15 cellular contexts compared by ENCODE assay signal in genomic region chr1:214645712-214646111, GRCh38. TPM values are rescaled to one million over a fixed set of nuclear protein-coding genes. Genes with fewer than 3 reads are reported as not detected.
DNase-seq lines count a peak whose midpoint lies in the region; ATAC-seq and TF ChIP-seq lines count a peak whose summit lies in the region.
"Had no signal": no experiment of that assay in that cellular context is flagged by ENCODE, and none has a peak within 500 bp of the region (broad histone marks: within the 10 kb centered on the region; RNA-seq: fewer than 3 reads in every experiment).

No MANE protein-coding gene starts in this region.

- peaks cover 54% of the 10 kb centered on the region for H3K36me3 ChIP-seq in PC-9 (ENCODE audit: low read depth)
- H3K36me3 ChIP-seq in naive thymus-derived CD4-positive, alpha-beta T cell (ENCODE audit: control insufficient read depth in 2 of 3, insufficient read depth in 3 of 3, low read length in 3 of 3), result no peaks in the 10 kb centered on the region

- no peaks in the 10 kb centered on the region for H4K20me1 ChIP-seq in H9 (ENCODE audit: control insufficient read depth, insufficient read depth, insufficient read length)
- no peaks in the 10 kb centered on the region for H4K20me1 ChIP-seq in PC-9 (ENCODE audit: insufficient read depth)

- H3K27ac ChIP-seq in H9 (ENCODE audit: insufficient read length, low read depth, low read length) (no peak overlapping the region), PC-9 (no peak overlapping the region)
- H3K27ac ChIP-seq in naive thymus-derived CD4-positive, alpha-beta T cell (ENCODE audit: low read depth, low read length), result no peak overlapping the region
- H3K27ac ChIP-seq: A549, C4-2B had no signal

- H3K4me1 Mint-ChIP-seq in activated T-cell treated with anti-CD3 and anti-CD28 coated beads, Interleukin-2, amount 50 U/mL, for 72 hours (ENCODE audit: low read depth), result no peaks in the 10 kb centered on the region
- no peaks in the 10 kb centered on the region for H3K4me1 Mint-ChIP-seq in H9
- peaks cover 0 to 42% (median 19%) of the 10 kb centered on the region in 7 donors for H3K4me1 Mint-ChIP-seq in naive thymus-derived CD4-positive, alpha-beta T cell

- H2BK120ac ChIP-seq in H9 (ENCODE audit: low read depth, low read length, poor library complexity, severe bottlenecking), result no peak overlapping the region

- no peak for DNase-seq in activated T-cell treated with anti-CD3 and anti-CD28 coated beads, Interleukin-2, amount 50 U/mL, for 72 hours
- no peak for DNase-seq in activated T-cell treated with anti-CD3 and anti-CD28 coated beads for 4 hours
- no peak for DNase-seq in H9
- no peak for DNase-seq in PC-9
- DNase-seq in naive thymus-derived CD4-positive, alpha-beta T cell, result no peak
- no peak for DNase-seq in NCI-H187 (lab: John Stamatoyannopoulos, UW)
- DNase-seq: BE2C; Caco-2; CD8-positive, alpha-beta memory T cell; DND-41; GDM1; IMR-90 had no signal

- no peaks in the 10 kb centered on the region for H3K79me1 ChIP-seq in H9 (ENCODE audit: insufficient read depth, low read depth, low read length, poor library complexity, severe bottlenecking)

- BruUV-seq in PC-9 (replicated peaks; lab: Mats Ljungman, UMichigan), result TSS peak; percentile 14

- no CpG with 5 or more reads among the region's 10 CpGs for WGBS in H9 (ENCODE audit: extremely low coverage, insufficient read length, low lambda C conversion rate)

- no peak overlapping the region for H4K5ac ChIP-seq in H9 (ENCODE audit: insufficient read length, low read depth, low read length)

- no peak overlapping the region for H4K8ac ChIP-seq in H9 (replicated peaks; ENCODE audit: insufficient read length, low read depth, low read length)

- H3K4ac ChIP-seq in H9 (ENCODE audit: low read depth, low read length), result no peak overlapping the region

- no peak overlapping the region for H2BK12ac ChIP-seq in H9 (ENCODE audit: insufficient read length, low read depth, low read length)

- H3K36me3 Mint-ChIP-seq in activated T-cell treated with anti-CD3 and anti-CD28 coated beads, Interleukin-2, amount 50 U/mL, for 72 hours (ENCODE audit: insufficient read depth in 2 of 2), result peaks cover 19 to 54% of the 10 kb centered on the region in 2 donors
- peaks cover 37 to 70% (median 68%) of the 10 kb centered on the region in 3 experiments for H3K36me3 Mint-ChIP-seq in H9 (ENCODE audit: insufficient read depth in 1 of 3, low read depth in 3 of 3)
- peaks cover 23 to 46% (median 41%) of the 10 kb centered on the region in 5 donors for H3K36me3 Mint-ChIP-seq in naive thymus-derived CD4-positive, alpha-beta T cell
- H3K36me3 Mint-ChIP-seq: CD8-positive, alpha-beta memory T cell had no signal

- no peak overlapping the region for H3K14ac ChIP-seq in H9 (ENCODE audit: insufficient read depth, low read length)

- H2BK15ac ChIP-seq in H9 (ENCODE audit: low read depth, low read length), result no peak overlapping the region

- CTCF ChIA-PET in PC-9 (lab: Charles Lee), result no interaction called here
- CTCF ChIA-PET in naive thymus-derived CD4-positive, alpha-beta T cell (lab: Charles Lee), result interaction anchor here (0.7 to 1.4 kb wide), 4 partner anchors 8 to 18 kb away, joined by 3 to 4 read pairs (median 4); no protein-coding TSS in a partner anchor

- H3K4me2 ChIP-seq in H9 (ENCODE audit: insufficient read depth, insufficient read length, low read length) (no peak overlapping the region), PC-9 (no peak overlapping the region)
- H3K4me2 ChIP-seq: A549 had no signal

- intact Hi-C loops in PC-9 (cut with micrococcal nuclease; ENCODE audit: unreplicated experiment), result no loop called here
- intact Hi-C loops in naive thymus-derived CD4-positive, alpha-beta T cell (cut with micrococcal nuclease), result loop anchor here in 1 of 2 donors (2.0 kb wide), 1 partner anchor 17 kb away; no protein-coding TSS in a partner anchor

- no peak overlapping the region for H3K18ac ChIP-seq in H9 (ENCODE audit: insufficient read length, low read depth, low read length)

- TF ChIP-seq CTCF in H9 (conservative IDR thresholded peaks at IDR 0.05) (no peak), PC-9 (conservative IDR thresholded peaks at IDR 0.05) (no peak)

- ATAC-seq in activated T-cell treated with anti-CD3 and anti-CD28 coated beads, Interleukin-2, amount 50 U/mL, for 72 hours (replicated peaks in 1 of 2), result no peak
- no peak for ATAC-seq in naive thymus-derived CD4-positive, alpha-beta T cell
- ATAC-seq in GM21360 (IDR thresholded peaks at IDR 0.05; ENCODE audit: unreplicated experiment), result no peak
- ATAC-seq: A549 had no signal

- no peak overlapping the region for H3K23ac ChIP-seq in H9 (ENCODE audit: insufficient read length, low read depth, low read length)

- no peaks in the 10 kb centered on the region for H3K27me3 ChIP-seq in H9 (ENCODE audit: insufficient read depth, low read length)
- no peaks in the 10 kb centered on the region for H3K27me3 ChIP-seq in PC-9 (ENCODE audit: insufficient read depth, low read depth)
- no peaks in the 10 kb centered on the region for H3K27me3 ChIP-seq in naive thymus-derived CD4-positive, alpha-beta T cell (ENCODE audit: control insufficient read depth in 2 of 2, insufficient read depth in 2 of 2, low read length in 2 of 2)
- H3K27me3 ChIP-seq: BE2C had no signal

- no peak overlapping the region for H3K56ac ChIP-seq in H9 (ENCODE audit: insufficient read length, low read depth, low read length)

- H3K9me3 Mint-ChIP-seq in activated T-cell treated with anti-CD3 and anti-CD28 coated beads, Interleukin-2, amount 50 U/mL, for 72 hours, result peaks cover 0 to 2% of the 10 kb centered on the region in 2 donors
- no peaks in the 10 kb centered on the region for H3K9me3 Mint-ChIP-seq in H9
- peaks cover 0 to 66% (median 19%) of the 10 kb centered on the region in 11 donors for H3K9me3 Mint-ChIP-seq in naive thymus-derived CD4-positive, alpha-beta T cell
- H3K9me3 Mint-ChIP-seq: CD8-positive, alpha-beta memory T cell had no signal

- H3K9me2 ChIP-seq in PC-9 (ENCODE audit: insufficient read depth), result no peaks in the 10 kb centered on the region

- H4K91ac ChIP-seq in H9 (ENCODE audit: insufficient read length, low read depth, low read length), result no peak overlapping the region

- no peaks in the 10 kb centered on the region for H3K4me1 ChIP-seq in H9 (ENCODE audit: insufficient read depth, low read length)
- no peaks in the 10 kb centered on the region for H3K4me1 ChIP-seq in PC-9 (replicated peaks; ENCODE audit: insufficient read depth)
- H3K4me1 ChIP-seq in naive thymus-derived CD4-positive, alpha-beta T cell (ENCODE audit: control insufficient read depth in 2 of 2, insufficient read depth in 2 of 2, low read length in 2 of 2), result peaks cover 0 to 22% of the 10 kb centered on the region in 2 donors
- H3K4me1 ChIP-seq: A549, BE2C, Caco-2 had no signal

- peak overlapping the region in 1 of 2 donors; percentile 3 for H3K4me3 Mint-ChIP-seq in activated T-cell treated with anti-CD3 and anti-CD28 coated beads, Interleukin-2, amount 50 U/mL, for 72 hours
- H3K4me3 Mint-ChIP-seq in H9, result no peak overlapping the region
- H3K4me3 Mint-ChIP-seq in naive thymus-derived CD4-positive, alpha-beta T cell, result peak overlapping the region in 8 of 10 donors; percentile 18 to 76 (median 50)
- H3K4me3 Mint-ChIP-seq: CD8-positive, alpha-beta memory T cell had no signal

- POLR2A ChIA-PET in PC-9 (lab: Charles Lee; ENCODE audit: unreplicated experiment), result interaction anchor here (0.7 kb wide), 1 partner anchor 41 kb away, joined by 5 read pairs; no protein-coding TSS in a partner anchor
- POLR2A ChIA-PET in naive thymus-derived CD4-positive, alpha-beta T cell (lab: Charles Lee), result no interaction called here

- H3K9me3 ChIP-seq in H9 (ENCODE audit: control insufficient read depth, low read depth, low read length) (no peaks in the 10 kb centered on the region), PC-9 (ENCODE audit: insufficient read depth, low read depth) (no peaks in the 10 kb centered on the region)
- peaks cover 0 to 13% (median 0%) of the 10 kb centered on the region in 3 experiments for H3K9me3 ChIP-seq in naive thymus-derived CD4-positive, alpha-beta T cell (ENCODE audit: control insufficient read depth in 2 of 3, low read length in 3 of 3)
- H3K9me3 ChIP-seq: A549, BE2C, Caco-2 had no signal

- no peak overlapping the region for H2BK5ac ChIP-seq in H9 (ENCODE audit: insufficient read length, low read length)

- no peak overlapping the region for H2AFZ ChIP-seq in H9 (ENCODE audit: low read length)
- no peak overlapping the region for H2AFZ ChIP-seq in PC-9

- H3K27ac Mint-ChIP-seq in activated T-cell treated with anti-CD3 and anti-CD28 coated beads, Interleukin-2, amount 50 U/mL, for 72 hours, result peak overlapping the region; percentile 15
- peak overlapping the region in 2 of 3 experiments; percentile 12 to 46; a peak in 4 of 7 replicates for H3K27ac Mint-ChIP-seq in H9
- H3K27ac Mint-ChIP-seq in naive thymus-derived CD4-positive, alpha-beta T cell, result peak overlapping the region; percentile 14 to 94 (median 67)

- H3K23me2 ChIP-seq in H9 (ENCODE audit: insufficient read length, low read depth, low read length, poor library complexity, severe bottlenecking), result no peaks in the 10 kb centered on the region

- H3K27me3 Mint-ChIP-seq in activated T-cell treated with anti-CD3 and anti-CD28 coated beads, Interleukin-2, amount 50 U/mL, for 72 hours (ENCODE audit: low read depth), result no peaks in the 10 kb centered on the region
- H3K27me3 Mint-ChIP-seq in H9 (ENCODE audit: low read depth), result no peaks in the 10 kb centered on the region
- no peaks in the 10 kb centered on the region for H3K27me3 Mint-ChIP-seq in naive thymus-derived CD4-positive, alpha-beta T cell
- H3K27me3 Mint-ChIP-seq: CD8-positive, alpha-beta memory T cell had no signal

- H3K79me2 ChIP-seq in H9 (ENCODE audit: insufficient read depth, low read length), result no peaks in the 10 kb centered on the region
- H3K79me2 ChIP-seq in PC-9 (ENCODE audit: low read depth), result no peaks in the 10 kb centered on the region

- H2AK5ac ChIP-seq in H9 (ENCODE audit: insufficient read length, low read length), result no peak overlapping the region

- no peak overlapping the region for H3K9ac ChIP-seq in H9 (ENCODE audit: extremely low read depth, insufficient read length, low read length)

- no peak overlapping the region for H2BK20ac ChIP-seq in H9 (ENCODE audit: low read depth, low read length, poor library complexity, severe bottlenecking)

- H3T11ph ChIP-seq in H9 (ENCODE audit: low read length), result no peak overlapping the region

- no peak overlapping the region for H3K4me3 ChIP-seq in PC-9
- H3K4me3 ChIP-seq in naive thymus-derived CD4-positive, alpha-beta T cell (ENCODE audit: low read length), result no peak overlapping the region
- H3K4me3 ChIP-seq: A549 had no signal

- no peaks in the 10 kb centered on the region for H3F3A ChIP-seq in PC-9 (ENCODE audit: insufficient read depth, low read depth)

RNA-seq across cellular contexts. Expression of gene CENPF, which starts 42.7 kb away (rescaled TPM):
- 10 to 100 TPM; 87.2 to 96.3 TPM for total RNA-seq in activated T-cell treated with anti-CD3 and anti-CD28 coated beads, Interleukin-2, amount 50 U/mL, for 72 hours
- total RNA-seq in H9 (2021), result 104 and 113 TPM in 2 replicates
- total RNA-seq in PC-9 (2021), result 102 and 156 TPM in 2 replicates
- 10 to 100 TPM in 1 of 5 experiments, 1 to 10 TPM in 4; 2.1 to 79.9 (median 4.1) TPM for total RNA-seq in naive thymus-derived CD4-positive, alpha-beta T cell
- polyA plus RNA-seq in naive thymus-derived CD4-positive, alpha-beta T cell, result 1 to 10 TPM in 1 of 2 donors, under 1 TPM in 1; 0.83 to 2.3 TPM

Comparison
In these comparisons a context has a peak if more than half of its experiments do, and no peak if none do; other contexts are left out.
1. H3K27ac Mint-ChIP-seq: peak in every context shown above with its lines; median percentile 67 in naive thymus-derived CD4-positive, alpha-beta T cell; 29 in H9; 15 in activated T-cell treated with anti-CD3 and anti-CD28 coated beads, Interleukin-2, amount 50 U/mL, for 72 hours.
2. H3K4me3 Mint-ChIP-seq: peak in naive thymus-derived CD4-positive, alpha-beta T cell (8 of 10); none in H9 (0 of 2).